8 cellular contexts compared by ENCODE assay signal in genomic region chr3:5136619-5137429, GRCh38. TPM values are rescaled to one million over a fixed set of nuclear protein-coding genes. Genes with fewer than 3 reads are reported as not detected.
DNase-seq lines count a peak whose midpoint lies in the region; ATAC-seq and TF ChIP-seq lines count a peak whose summit lies in the region.

No MANE protein-coding gene starts in this region.

- no peaks in the 10 kb centered on the region for H3K27me3 ChIP-seq in trophoblast cell (ENCODE audit: insufficient read depth, low read length)

- no peak overlapping the region for H4K12ac ChIP-seq in trophoblast cell (ENCODE audit: low read depth, low read length)

- H2AK5ac ChIP-seq in trophoblast cell (ENCODE audit: low read length) = no peak overlapping the region

- H3K27me3 Mint-ChIP-seq in dendritic cell treated with granulocyte-macrophage colony-stimulating factor and Interleukin-4, amounts not matched to agents 40 ng/mL and 50 ng/mL, for 4 days = no peaks in the 10 kb centered on the region

- peaks cover 2 to 3% of the 10 kb centered on the region in 2 experiments for H3K36me3 ChIP-seq in trophoblast cell (ENCODE audit: control insufficient read depth in 1 of 2, insufficient read depth in 2 of 2, low read length in 2 of 2)

- no peak overlapping the region for H3K27ac ChIP-seq in trophoblast cell (ENCODE audit: low read depth, low read length)

- no peak overlapping the region for H3K4me3 Mint-ChIP-seq in dendritic cell treated with granulocyte-macrophage colony-stimulating factor and Interleukin-4, amounts not matched to agents 40 ng/mL and 50 ng/mL, for 4 days

- H2BK120ac ChIP-seq in trophoblast cell (ENCODE audit: insufficient read depth, low read length, poor library complexity) = no peak overlapping the region

- H3K18ac ChIP-seq in trophoblast cell (ENCODE audit: low read length) = peak overlapping the region; percentile 68

- no peak overlapping the region for H2AFZ ChIP-seq in trophoblast cell (ENCODE audit: insufficient read depth, low read length, poor library complexity)

- H3K4me2 ChIP-seq in trophoblast cell (ENCODE audit: low read length) = no peak overlapping the region

- no peaks in the 10 kb centered on the region for H3K79me1 ChIP-seq in trophoblast cell (ENCODE audit: low read length)

- TF ChIP-seq CTCF in lower leg skin (IDR thresholded peaks at IDR 0.05) = no peak

- H4K8ac ChIP-seq in trophoblast cell (ENCODE audit: low read depth, low read length) = no peak overlapping the region

- no CpG with 5 or more reads among the region's 6 CpGs for WGBS in trophoblast cell (ENCODE audit: extremely low coverage, insufficient coverage, insufficient read length)
- 45% methylated on average over 6 of the region's 6 CpGs for WGBS in lower leg skin, 2 donors

- peaks cover 86% of the 10 kb centered on the region for H3K4me1 Mint-ChIP-seq in dendritic cell treated with granulocyte-macrophage colony-stimulating factor and Interleukin-4, amounts not matched to agents 40 ng/mL and 50 ng/mL, for 4 days (ENCODE audit: low read depth)

- peak overlapping the region; percentile 82 for H3K27ac Mint-ChIP-seq in dendritic cell treated with granulocyte-macrophage colony-stimulating factor and Interleukin-4, amounts not matched to agents 40 ng/mL and 50 ng/mL, for 4 days

- peaks cover 9% of the 10 kb centered on the region for H3K79me2 ChIP-seq in trophoblast cell (ENCODE audit: control insufficient read depth, insufficient read depth, low read length, poor library complexity)

- H3K4me3 ChIP-seq in trophoblast cell (ENCODE audit: low read depth, low read length) (no peak overlapping the region), lower leg skin (ENCODE audit: low read depth, poor library complexity, severe bottlenecking) (no peak overlapping the region)

- no peak overlapping the region for H3K23ac ChIP-seq in trophoblast cell (ENCODE audit: low read length)

- H2BK12ac ChIP-seq in trophoblast cell (ENCODE audit: low read length) = no peak overlapping the region

- H2BK5ac ChIP-seq in trophoblast cell (ENCODE audit: low read depth, low read length, poor library complexity) = no peak overlapping the region

- TF ChIP-seq POLR2A in lower leg skin (IDR thresholded peaks at IDR 0.05) = no peak

- H3K9me3 Mint-ChIP-seq in dendritic cell treated with granulocyte-macrophage colony-stimulating factor and Interleukin-4, amounts not matched to agents 40 ng/mL and 50 ng/mL, for 4 days = no peaks in the 10 kb centered on the region

- H3K36me3 Mint-ChIP-seq in dendritic cell treated with granulocyte-macrophage colony-stimulating factor and Interleukin-4, amounts not matched to agents 40 ng/mL and 50 ng/mL, for 4 days (ENCODE audit: low read depth) = peaks cover 25% of the 10 kb centered on the region

- no peak overlapping the region for H3K14ac ChIP-seq in trophoblast cell (ENCODE audit: low read length)

- ATAC-seq in GM19324 (IDR thresholded peaks at IDR 0.05; ENCODE audit: low FRiP score, unreplicated experiment) = peak; percentile 71
- ATAC-seq in HG03139 (IDR thresholded peaks at IDR 0.05; ENCODE audit: unreplicated experiment) = peak; percentile 77

- peak overlapping the region; percentile 96 for H3K4ac ChIP-seq in trophoblast cell (ENCODE audit: low read depth, low read length)

- H3K9ac ChIP-seq in trophoblast cell (ENCODE audit: low read length) = no peak overlapping the region

- no peaks in the 10 kb centered on the region for H3K9me3 ChIP-seq in trophoblast cell (ENCODE audit: insufficient read depth, low read depth, low read length)

- no peak overlapping the region for H4K91ac ChIP-seq in trophoblast cell (ENCODE audit: low read depth, low read length)

- H3K4me1 ChIP-seq in trophoblast cell (ENCODE audit: control insufficient read depth in 1 of 2, insufficient read depth in 2 of 2, low read length in 2 of 2) = peaks cover 0 to 7% of the 10 kb centered on the region in 2 experiments

- intact Hi-C loops in dendritic cell treated with granulocyte-macrophage colony-stimulating factor and Interleukin-4, amounts not matched to agents 40 ng/mL and 50 ng/mL, for 4 days (cut with micrococcal nuclease) = no loop called here
- intact Hi-C loops in lower leg skin (cut with DNase I; ENCODE audit: low total_unique reads) = no loop called here

- DNase-seq in DMS 273 treated with DMSO at 0.1 percent for 48 hours (lab: John Stamatoyannopoulos, UW) = peak; percentile 3
- peak; percentile 84 for DNase-seq in SIG-M5 (lab: John Stamatoyannopoulos, UW)
- peak in 1 of 2 donors; percentile 32 for DNase-seq in trophoblast cell
- no peak for DNase-seq in lower leg skin (ENCODE audit: low spot score in 2 of 2)
- DNase-seq in NCI-H2171 treated with DMSO at 0.1 percent for 48 hours (lab: John Stamatoyannopoulos, UW) = no peak

RNA-seq across cellular contexts. Expression of gene ARL8B, which starts 14.7 kb away (rescaled TPM):
- polyA plus RNA-seq in trophoblast cell (2013) = 143 and 168 TPM in 2 replicates
- 10 to 100 TPM; 62.1 to 90.5 (median 81.5) TPM for total RNA-seq in lower leg skin

RNA-seq across cellular contexts. Expression of gene EDEM1, which starts 50.7 kb away (rescaled TPM):
- polyA plus RNA-seq in trophoblast cell (2013) = 44.8 and 49.1 TPM in 2 replicates
- 100 to 1,000 TPM in 1 of 4 donors, 10 to 100 TPM in 3; 72.4 to 121 (median 88.9) TPM for total RNA-seq in lower leg skin

Comparison
In these comparisons a context has a peak if more than half of its experiments do, and no peak if none do; other contexts are left out.
1. DNase-seq: peak in DMS 273 treated with DMSO at 0.1 percent for 48 hours (single experiment) and SIG-M5 (single experiment); none in lower leg skin (0 of 2) and NCI-H2171 treated with DMSO at 0.1 percent for 48 hours (single experiment).